ENCODE assay signal across 3 cellular contexts in genomic region chr5:116736671-116737070, GRCh38.
"Had no signal": no experiment of that assay in that cellular context is flagged by ENCODE, and none has a peak within 500 bp of the region (broad histone marks: within the 10 kb centered on the region; RNA-seq: fewer than 3 reads in every experiment).

No MANE protein-coding gene starts in this region.

- ATAC-seq: GM12878 had no signal

- H3K4me3 ChIP-seq: GM12878 had no signal

- DNase-seq: GDM1, GF-D8 had no signal
